Comparison of ENCODE assay signal across 1 cellular context in the genomic region with DNA sequence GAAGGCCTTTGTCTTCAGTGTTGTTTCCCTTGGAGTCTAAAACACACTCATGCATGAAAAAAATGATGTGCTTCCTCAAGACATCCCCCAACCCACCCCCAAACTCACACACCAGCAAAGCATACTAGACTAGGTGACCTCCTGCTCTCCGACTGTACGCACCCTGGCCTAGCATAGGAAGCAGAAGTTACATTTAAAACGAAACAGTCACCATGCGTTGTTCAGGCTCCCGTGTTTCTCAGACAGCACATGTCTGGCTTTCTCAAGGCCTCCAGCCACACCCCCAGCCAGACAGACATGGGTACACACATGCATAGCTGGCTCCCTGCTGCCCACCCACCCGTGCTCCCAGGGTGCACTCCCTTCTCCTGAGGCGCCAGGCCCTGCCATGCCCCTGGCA.
TF ChIP-seq lines count a peak whose summit lies in the region.

No MANE protein-coding gene starts in this region.

TF ChIP-seq in H1, 55 proteins besides CTCF, POLR2A, EP300 and RAD21 (continued from another document):
- no peak for TF ChIP-seq BCL11A (IDR thresholded peaks at IDR 0.05; ENCODE audit: low read depth in 2 of 2, low read length in 2 of 2)
- no peak for TF ChIP-seq SP2 (IDR thresholded peaks at IDR 0.05; ENCODE audit: low read length)
- TF ChIP-seq CREB1 (IDR thresholded peaks at IDR 0.05), result no peak
- no peak for TF ChIP-seq GABPA (IDR thresholded peaks at IDR 0.05; ENCODE audit: borderline replicate concordance, insufficient read depth, low read length)
- TF ChIP-seq SRF (IDR thresholded peaks at IDR 0.05; ENCODE audit: low read depth, low read length), result no peak
